In the genomic region with DNA sequence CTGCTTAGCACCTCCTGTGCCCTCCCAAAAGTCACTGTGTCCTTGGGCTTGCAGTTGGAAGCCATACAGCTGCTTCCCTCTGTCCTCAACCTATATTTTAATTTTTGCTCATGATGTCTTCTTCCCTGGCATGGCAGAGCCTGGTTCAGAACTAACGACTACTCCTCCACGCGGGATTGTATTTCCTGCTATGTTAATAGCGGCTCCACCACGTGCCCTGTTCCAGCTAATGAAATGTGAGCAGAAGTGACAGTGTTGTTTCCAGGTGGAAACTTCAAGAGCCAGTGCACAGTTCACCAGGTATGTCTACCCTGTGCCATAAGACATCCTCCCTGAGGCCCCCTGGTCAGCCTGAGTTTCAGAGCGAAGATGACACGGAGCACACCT, we compare ENCODE assay signal across 17 cellular contexts. TPM values are rescaled to one million over a fixed set of nuclear protein-coding genes. Genes with fewer than 3 reads are reported as not detected.
DNase-seq lines count a peak whose midpoint lies in the region; ATAC-seq, FAIRE-seq and TF ChIP-seq lines count a peak whose summit lies in the region.
"Had no signal": no experiment of that assay in that cellular context is flagged by ENCODE, and none has a peak within 500 bp of the region (broad histone marks: within the 10 kb centered on the region; RNA-seq: fewer than 3 reads in every experiment).

No MANE protein-coding gene starts in this region.

- H3K4me1 ChIP-seq in right atrium auricular region (peaks cover 0 to 12% of the 10 kb centered on the region in 2 donors), adipocyte (ENCODE audit: control insufficient read depth, insufficient read depth, low read length) (peaks cover 8% of the 10 kb centered on the region), HepG2 (ENCODE audit: insufficient read depth, low read length) (no peaks in the 10 kb centered on the region), upper lobe of left lung (peaks cover 8 to 13% (median 11%) of the 10 kb centered on the region in 4 donors), breast epithelium (no peaks in the 10 kb centered on the region)

- POLR2A ChIA-PET in HepG2 (lab: Yijun Ruan, JAX), result interaction anchor here (1.0 to 3.3 kb wide), 2 partner anchors 48 to 53 kb away, joined by 4 to 20 read pairs; a partner anchor contains a TSS

- TF ChIP-seq POLR2A in HepG2 (IDR thresholded peaks at IDR 0.05; ENCODE audit: insufficient read depth in 1 of 2, low read depth in 2 of 2, low read length in 2 of 2) (no peak), upper lobe of left lung (IDR thresholded peaks at IDR 0.05) (no peak), breast epithelium (IDR thresholded peaks at IDR 0.05) (no peak)

- H3K36me3 ChIP-seq in right atrium auricular region, result peaks cover 10% of the 10 kb centered on the region
- H3K36me3 ChIP-seq in adipocyte (ENCODE audit: control insufficient read depth, insufficient read depth, low read length, severe bottlenecking), result peaks cover 44% of the 10 kb centered on the region
- H3K36me3 ChIP-seq in HepG2 (replicated peaks in 1 of 2; ENCODE audit: control insufficient read depth in 1 of 2, insufficient read depth in 2 of 2, low read length in 2 of 2), result peaks cover 18 to 28% of the 10 kb centered on the region in 2 experiments; a peak in 4 of 5 replicates
- peaks cover 14 to 35% (median 32%) of the 10 kb centered on the region in 4 donors for H3K36me3 ChIP-seq in upper lobe of left lung
- H3K36me3 ChIP-seq in breast epithelium, result no peaks in the 10 kb centered on the region

- no peak overlapping the region for H3K27ac ChIP-seq in right atrium auricular region
- no peak overlapping the region for H3K27ac ChIP-seq in HepG2 (ENCODE audit: extremely low read length, insufficient read depth, low read length)
- H3K27ac ChIP-seq in upper lobe of left lung, result no peak overlapping the region
- H3K27ac ChIP-seq in breast epithelium, result no peak overlapping the region
- H3K27ac ChIP-seq: SK-N-MC had no signal

- in situ Hi-C loops in HepG2 (cut with HindIII; ENCODE audit: extremely low pct_ligation_motif_present, low pct_unique_long_range_greater_than_20kb), result no loop called here

- H3K9ac ChIP-seq in adipocyte (ENCODE audit: low read length) (no peak overlapping the region), HepG2 (ENCODE audit: insufficient read depth, low read depth, low read length) (no peak overlapping the region)

- H4K20me1 ChIP-seq in HepG2 (ENCODE audit: insufficient read depth, low read length), result no peaks in the 10 kb centered on the region

- no peak for FAIRE-seq in HepG2 (lab: Jason Lieb, UNC)

- intact Hi-C loops in Right ventricle myocardium superior (cut with DNase I) (no loop called here), HepG2 (cut with micrococcal nuclease; ENCODE audit: unreplicated experiment) (no loop called here), breast epithelium (cut with DNase I; ENCODE audit: low total_unique reads) (no loop called here)

- no peaks in the 10 kb centered on the region for H3K27me3 ChIP-seq in right atrium auricular region
- no peaks in the 10 kb centered on the region for H3K27me3 ChIP-seq in adipocyte (replicated peaks; ENCODE audit: control insufficient read depth, insufficient read depth, low read length)
- no peaks in the 10 kb centered on the region for H3K27me3 ChIP-seq in HepG2 (ENCODE audit: control insufficient read depth in 1 of 2, insufficient read depth in 2 of 2, low read length in 2 of 2)
- H3K27me3 ChIP-seq in upper lobe of left lung, result no peaks in the 10 kb centered on the region
- H3K27me3 ChIP-seq in breast epithelium, result no peaks in the 10 kb centered on the region
- H3K27me3 ChIP-seq: vagina had no signal

- CTCF ChIA-PET in HepG2 (lab: Yijun Ruan, JAX; ENCODE audit: low intra/inter-chr PET ratio, low total read pairs), result no interaction called here

- peaks cover 0 to 14% of the 10 kb centered on the region in 2 donors for H3K9me3 ChIP-seq in right atrium auricular region
- H3K9me3 ChIP-seq in adipocyte (ENCODE audit: control insufficient read depth, low read length), result peaks cover 19% of the 10 kb centered on the region
- H3K9me3 ChIP-seq in HepG2 (ENCODE audit: low read length), result peaks cover 22% of the 10 kb centered on the region
- H3K9me3 ChIP-seq in upper lobe of left lung, result peaks cover 0 to 21% (median 11%) of the 10 kb centered on the region in 4 donors
- peaks cover 7 to 8% of the 10 kb centered on the region in 2 donors for H3K9me3 ChIP-seq in breast epithelium
- H3K9me3 ChIP-seq: vagina had no signal

- ATAC-seq in Right ventricle myocardium superior (ENCODE audit: poor library complexity) (peak; percentile 41), HepG2 (peak; percentile 8; the same call in 2 of the 3 replicates), upper lobe of left lung (ENCODE audit: low FRiP score in 2 of 2) (peak; percentile 10 to 23)

- no peak for DNase-seq in Right ventricle myocardium superior
- no peak for DNase-seq in right atrium auricular region (ENCODE audit: low spot score)
- peak; percentile 41 for DNase-seq in adipocyte (ENCODE audit: low read depth)
- no peak for DNase-seq in HepG2 (ENCODE audit: low spot score)
- DNase-seq in upper lobe of left lung, result no peak
- DNase-seq in GOT3 (lab: John Stamatoyannopoulos, UW), result no peak
- no peak for DNase-seq in HuH-7 (ENCODE audit: low spot score)
- DNase-seq in breast epithelium (ENCODE audit: low spot score in 2 of 2), result no peak
- DNase-seq: activated CD4-positive, alpha-beta T cell treated with anti-CD3 and anti-CD28 coated beads for 4 hours; activated CD8-positive, alpha-beta memory T cell treated with anti-CD3 and anti-CD28 coated beads, Interleukin-2, amount 50 U/mL, for 4 hours; CD4-positive, CD25-positive, alpha-beta regulatory T cell; cortex of kidney; naive B cell; NCI-H1436 had no signal

- TF ChIP-seq CTCF in right atrium auricular region (IDR thresholded peaks at IDR 0.05) (no peak), HepG2 (CRISPR knock-in tag; IDR thresholded peaks at IDR 0.05) (no peak), upper lobe of left lung (IDR thresholded peaks at IDR 0.05) (no peak), breast epithelium (IDR thresholded peaks at IDR 0.05) (no peak)

- no peaks in the 10 kb centered on the region for H3K79me2 ChIP-seq in HepG2 (ENCODE audit: insufficient read depth, low read length)

- no peak for TF ChIP-seq EP300 in HepG2 (IDR thresholded peaks at IDR 0.05; ENCODE audit: low read depth in 2 of 2, low read length in 2 of 2)
- no peak for TF ChIP-seq EP300 in HepG2 (CRISPR knock-in tag; IDR thresholded peaks at IDR 0.05; ENCODE audit: borderline replicate concordance)
- no peak for TF ChIP-seq EP300 in upper lobe of left lung (IDR thresholded peaks at IDR 0.05)

- WGBS in HepG2 (ENCODE audit: low lambda C conversion rate), result 99% methylated on average over 7 of the region's 7 CpGs
- WGBS in upper lobe of left lung, 2 donors, result 85 to 86% methylated on average over 7 of the region's 7 CpGs

- TF ChIP-seq RAD21 in HepG2 (CRISPR knock-in tag; IDR thresholded peaks at IDR 0.05), result no peak

- H3K4me3 ChIP-seq in right atrium auricular region, result no peak overlapping the region
- no peak overlapping the region for H3K4me3 ChIP-seq in adipocyte (ENCODE audit: low read length)
- no peak overlapping the region for H3K4me3 ChIP-seq in HepG2 (replicated peaks in 1 of 3; ENCODE audit: insufficient read depth in 1 of 3, low read depth in 2 of 3, low read length in 3 of 3)
- no peak overlapping the region for H3K4me3 ChIP-seq in upper lobe of left lung
- H3K4me3 ChIP-seq in breast epithelium, result no peak overlapping the region
- H3K4me3 ChIP-seq: lung, SK-N-MC, vagina had no signal

- H3K4me2 ChIP-seq in HepG2 (ENCODE audit: low read depth, low read length), result no peak overlapping the region

- H2AFZ ChIP-seq in HepG2 (ENCODE audit: low read length), result no peak overlapping the region

- BruUV-seq in HepG2 (replicated peaks; lab: Mats Ljungman, UMichigan), result no TSS peak

TF ChIP-seq in HepG2, 621 proteins besides CTCF, POLR2A, EP300 and RAD21:
- peak; percentile 79 for TF ChIP-seq RFX5 (IDR thresholded peaks at IDR 0.05; ENCODE audit: low read depth, low read length)
- TF ChIP-seq SCMH1 (CRISPR knock-in tag; IDR thresholded peaks at IDR 0.05; ENCODE audit: borderline replicate concordance), result no peak
- TF ChIP-seq ZNF17 (CRISPR knock-in tag; IDR thresholded peaks at IDR 0.05), result no peak
- TF ChIP-seq PAF1 (CRISPR knock-in tag; IDR thresholded peaks at IDR 0.05), result peak; percentile 56; the same call in 1 of the 2 replicates
- 0 out of 2 replicates have a peak, but pooled peaks have one; percentile 18 for TF ChIP-seq POLR2AphosphoS5 (IDR thresholded peaks at IDR 0.05; ENCODE audit: low read depth, low read length)

RNA-seq across cellular contexts. Expression of a gene that starts 52.1 kb away (rescaled TPM):
- total RNA-seq in Right ventricle myocardium superior (84.7 TPM), right atrium auricular region (10 to 100 TPM; 50.4 to 78.9 TPM), HepG2 (2016; rRNA removed; fragmentation: Illumina TruSeq; extraction: Trizol) (30.5 and 48.5 TPM in 2 replicates), upper lobe of left lung (100 to 1,000 TPM in 4 of 6 donors, 10 to 100 TPM in 2; 84.9 to 154 (median 119) TPM), breast epithelium (100 to 1,000 TPM; 109 to 151 (median 117) TPM)
- 25.5 and 27.3 TPM in 2 replicates for total RNA-seq in HepG2 (2016; cell fraction: cytosol; rRNA removed; fragmentation: Illumina TruSeq; extraction: Trizol; ENCODE audit: low read depth)
- total RNA-seq in HepG2 (2016; cell fraction: insoluble cytoplasmic fraction; rRNA removed; fragmentation: Illumina TruSeq; extraction: Trizol), result 26.6 and 52.7 TPM in 2 replicates
- total RNA-seq in HepG2 (2016; cell fraction: membrane; rRNA removed; fragmentation: Illumina TruSeq; extraction: Trizol), result 29.7 and 30.7 TPM in 2 replicates
- total RNA-seq in HepG2 (2016; cell fraction: nucleus; rRNA removed; fragmentation: Illumina TruSeq; extraction: Trizol), result 41.7 and 48.7 TPM in 2 replicates
- 90.5 and 107 TPM in 2 replicates for polyA plus RNA-seq in HepG2 (2011; rRNA removed)
- 85.8 and 93.3 TPM in 2 replicates for polyA plus RNA-seq in HepG2 (2011; cell fraction: cytosol; rRNA removed)
- 96.4 and 100 TPM in 2 replicates for polyA plus RNA-seq in HepG2 (2011; cell fraction: nucleus; rRNA removed)
- polyA plus RNA-seq in HepG2 (2012), result 60.3 and 66.6 TPM in 2 replicates
- polyA plus RNA-seq in HepG2 (2016; cell fraction: cytosol; fragmentation: Illumina TruSeq; extraction: Trizol; ENCODE audit: low read depth), result 7.8 TPM in 2 replicates
- polyA plus RNA-seq in HepG2 (2016; cell fraction: insoluble cytoplasmic fraction; fragmentation: Illumina TruSeq; extraction: Trizol; ENCODE audit: low read depth), result 18.9 and 21.8 TPM in 2 replicates
- 13.0 and 14.3 TPM in 2 replicates for polyA plus RNA-seq in HepG2 (2016; cell fraction: membrane; fragmentation: Illumina TruSeq; extraction: Trizol; ENCODE audit: low read depth)
- 64.9 and 66.2 TPM in 2 replicates for polyA plus RNA-seq in HepG2 (2016; cell fraction: nucleus; fragmentation: Illumina TruSeq; extraction: Trizol; ENCODE audit: insufficient read depth, low read depth)
- 17.4 and 446 TPM in 2 replicates for polyA minus RNA-seq in HepG2 (2011; rRNA and poly(A)+ RNA removed; ENCODE audit: low replicate concordance)
- 107 and 116 TPM in 2 replicates for polyA minus RNA-seq in HepG2 (2011; cell fraction: cytosol; rRNA and poly(A)+ RNA removed)
- 65.1 and 73.6 TPM in 2 replicates for polyA minus RNA-seq in HepG2 (2011; cell fraction: nucleus; rRNA and poly(A)+ RNA removed)
